ENCODE assay signal across 26 cellular contexts in the genomic region with DNA sequence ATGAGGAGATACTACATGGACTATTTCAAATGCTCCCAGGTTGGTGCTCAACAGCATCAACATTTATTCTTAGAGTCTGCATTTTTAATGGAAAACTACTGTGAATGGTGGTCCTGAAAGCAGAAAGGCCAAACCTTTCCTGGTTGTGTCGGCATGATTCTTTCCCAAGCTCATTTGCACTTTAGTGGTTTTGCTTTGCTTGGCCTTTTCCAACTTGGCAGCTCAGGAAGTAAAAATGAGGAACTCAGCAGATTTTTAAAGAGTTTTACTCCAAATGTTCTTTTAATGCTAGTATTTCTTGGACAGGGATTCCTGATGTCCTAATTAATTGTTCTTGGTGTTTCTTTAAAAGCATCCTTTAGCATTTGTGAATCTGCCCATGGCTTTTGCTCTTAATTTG.
"Had no signal": no experiment of that assay in that cellular context is flagged by ENCODE, and none has a peak within 500 bp of the region (broad histone marks: within the 10 kb centered on the region; RNA-seq: fewer than 3 reads in every experiment).

No MANE protein-coding gene starts in this region.

- H3K4me3 ChIP-seq: breast epithelium, Peyer's patch, SJCRH30 had no signal

- H3K27ac Mint-ChIP-seq: activated B cell treated with CpG ODN at 0.5 μM for 24 hours; activated CD4-positive, alpha-beta T cell treated with anti-CD3 and anti-CD28 coated beads, Interleukin-2, amount 10 ng/mL, durations not matched to agents 24 days and 14 days; activated CD8-positive, alpha-beta memory T cell treated with anti-CD3 and anti-CD28 coated beads, Interleukin-2, amount 10 ng/mL, durations not matched to agents 7 days and 5 days; activated naive CD4-positive, alpha-beta T cell treated with anti-CD3 and anti-CD28 coated beads for 36 hours; activated naive CD8-positive, alpha-beta T cell; activated T-cell treated with anti-CD3 and anti-CD28 coated beads, Interleukin-2, amount 50 U/mL, for 24 hours; T-helper 1 cell treated with Interleukin-12 subunit alpha and Interleukin-12 subunit beta and Interleukin-4 antibody, amounts not matched to agents 30 μg/mL and 1 μg/mL, for 36 hours had no signal

- H3K36me3 ChIP-seq: breast epithelium, Peyer's patch, SJCRH30 had no signal

- H3K4me1 Mint-ChIP-seq: activated B cell treated with CpG ODN at 0.5 μM for 24 hours; activated CD4-positive, alpha-beta T cell treated with anti-CD3 and anti-CD28 coated beads, Interleukin-2, amount 10 ng/mL, durations not matched to agents 24 days and 14 days; activated CD8-positive, alpha-beta memory T cell treated with anti-CD3 and anti-CD28 coated beads, Interleukin-2, amount 10 ng/mL, durations not matched to agents 7 days and 5 days had no signal

- H3K9me3 Mint-ChIP-seq: activated B cell treated with CpG ODN at 0.5 μM for 24 hours; activated CD4-positive, alpha-beta T cell treated with anti-CD3 and anti-CD28 coated beads, Interleukin-2, amount 10 ng/mL, durations not matched to agents 24 days and 14 days; activated naive CD4-positive, alpha-beta T cell treated with anti-CD3 and anti-CD28 coated beads for 36 hours; activated T-cell treated with anti-CD3 and anti-CD28 coated beads, Interleukin-2, amount 50 U/mL, for 24 hours; T-helper 1 cell treated with Interleukin-12 subunit alpha and Interleukin-12 subunit beta and Interleukin-4 antibody, amounts not matched to agents 30 μg/mL and 1 μg/mL, for 36 hours had no signal

- DNase-seq: activated B cell treated with CpG ODN at 0.5 μM for 24 hours; activated CD4-positive, alpha-beta T cell treated with anti-CD3 and anti-CD28 coated beads for 1 hour; activated CD4-positive, alpha-beta T cell treated with anti-CD3 and anti-CD28 coated beads, Interleukin-2, amount 10 ng/mL, durations not matched to agents 24 days and 14 days; activated CD4-positive, alpha-beta T cell treated with anti-CD3 and anti-CD28 coated beads, Interleukin-2, amount 50 U/mL, for 48 hours; activated CD8-positive, alpha-beta memory T cell treated with anti-CD3 and anti-CD28 coated beads, Interleukin-2, amount 10 ng/mL, durations not matched to agents 7 days and 5 days; activated gamma-delta T cell; activated naive CD4-positive, alpha-beta T cell treated with anti-CD3 and anti-CD28 coated beads for 36 hours; activated T-cell treated with anti-CD3 and anti-CD28 coated beads, Interleukin-2, amount 50 U/mL, for 24 hours; caudate nucleus; KG1; NCI-H1092 treated with DMSO at 0.1 percent for 48 hours; NCI-H1417 treated with DMSO at 0.1 percent for 48 hours; NCI-H1694; NCI-H2029; NCI-H2107; NCI-H2171 treated with DMSO at 0.1 percent for 48 hours; NCI-H345; NCI-H510A; NCI-H82; Peyer's patch; Right ventricle myocardium superior; SJCRH30 had no signal

- H3K9me3 ChIP-seq: breast epithelium, Peyer's patch, SJCRH30 had no signal

- H3K4me3 Mint-ChIP-seq: activated B cell treated with CpG ODN at 0.5 μM for 24 hours; activated CD4-positive, alpha-beta T cell treated with anti-CD3 and anti-CD28 coated beads, Interleukin-2, amount 10 ng/mL, durations not matched to agents 24 days and 14 days; activated CD8-positive, alpha-beta memory T cell treated with anti-CD3 and anti-CD28 coated beads, Interleukin-2, amount 10 ng/mL, durations not matched to agents 7 days and 5 days; activated naive CD4-positive, alpha-beta T cell treated with anti-CD3 and anti-CD28 coated beads for 36 hours; activated naive CD8-positive, alpha-beta T cell; activated T-cell treated with anti-CD3 and anti-CD28 coated beads, Interleukin-2, amount 50 U/mL, for 24 hours; T-helper 1 cell treated with Interleukin-12 subunit alpha and Interleukin-12 subunit beta and Interleukin-4 antibody, amounts not matched to agents 30 μg/mL and 1 μg/mL, for 36 hours had no signal

- H3K27me3 ChIP-seq: breast epithelium, Peyer's patch, SJCRH30 had no signal

- H3K27ac ChIP-seq: breast epithelium, Peyer's patch, RWPE1, SJCRH30 had no signal

- H3K4me1 ChIP-seq: breast epithelium, Peyer's patch, SJCRH30 had no signal

- H3K27me3 Mint-ChIP-seq: activated B cell treated with CpG ODN at 0.5 μM for 24 hours; activated CD4-positive, alpha-beta T cell treated with anti-CD3 and anti-CD28 coated beads, Interleukin-2, amount 10 ng/mL, durations not matched to agents 24 days and 14 days; activated CD8-positive, alpha-beta memory T cell treated with anti-CD3 and anti-CD28 coated beads, Interleukin-2, amount 10 ng/mL, durations not matched to agents 7 days and 5 days; activated naive CD8-positive, alpha-beta T cell; activated T-cell treated with anti-CD3 and anti-CD28 coated beads, Interleukin-2, amount 50 U/mL, for 24 hours had no signal
